Comparison of ENCODE assay signal across 37 cellular contexts in genomic region chr12:54649825-54650224, GRCh38. TPM values are rescaled to one million over a fixed set of nuclear protein-coding genes. Genes with fewer than 3 reads are reported as not detected.
"Had no signal": no experiment of that assay in that cellular context is flagged by ENCODE, and none has a peak within 500 bp of the region (broad histone marks: within the 10 kb centered on the region; RNA-seq: fewer than 3 reads in every experiment).

No MANE protein-coding gene starts in this region.

- ATAC-seq: activated CD8-positive, alpha-beta memory T cell treated with anti-CD3 and anti-CD28 coated beads, Interleukin-2, amount 10 ng/mL, durations not matched to agents 7 days and 5 days; activated CD8-positive, alpha-beta T cell treated with anti-CD3 and anti-CD28 coated beads, Interleukin-2, amount 10 ng/mL, durations not matched to agents 7 days and 5 days; body of pancreas had no signal

- H3K9me3 Mint-ChIP-seq: activated B cell treated with CpG ODN at 0.5 μM for 24 hours; activated CD4-positive, alpha-beta memory T cell treated with anti-CD3 and anti-CD28 coated beads, Interleukin-2, amount 10 ng/mL, durations not matched to agents 7 days and 5 days; activated CD4-positive, alpha-beta T cell treated with anti-CD3 and anti-CD28 coated beads, Interleukin-2, amount 10 ng/mL, durations not matched to agents 24 days and 14 days; activated naive CD4-positive, alpha-beta T cell treated with anti-CD3 and anti-CD28 coated beads, Interleukin-2, amount 10 ng/mL, durations not matched to agents 7 days and 5 days; activated naive CD4-positive, alpha-beta T cell treated with anti-CD3 and anti-CD28 coated beads, Interleukin-2, amount 50 U/mL, for 72 hours; activated naive CD8-positive, alpha-beta T cell treated with anti-CD3 and anti-CD28 coated beads for 36 hours; activated T-cell treated with anti-CD3 and anti-CD28 coated beads, Interleukin-2, amount 50 U/mL, for 24 hours; activated T-helper 2 cell treated with anti-CD3 and anti-CD28 coated beads, Interferon-gamma antibody, Interleukin-2, Interleukin-4, amounts not matched to agents 10 μg/mL and 5 μg/mL and 100 μg/mL, durations not matched to agents 14 hours and 24 hours and 36 hours; central memory CD8-positive, alpha-beta T cell; T-helper 1 cell treated with Interleukin-12 subunit alpha and Interleukin-12 subunit beta and Interleukin-4 antibody, amounts not matched to agents 30 μg/mL and 1 μg/mL, for 36 hours; T-helper 2 cell treated with Interferon-gamma antibody and Interleukin-4, amounts not matched to agents 5 μg/mL and 100 μg/mL, for 36 hours had no signal

- FAIRE-seq: astrocyte, TTC549 had no signal

- H3K27ac ChIP-seq: adrenal gland, body of pancreas, brain microvascular endothelial cell, breast epithelium, cardiac muscle cell, VCaP had no signal

- H3K36me3 Mint-ChIP-seq: activated CD8-positive, alpha-beta memory T cell treated with anti-CD3 and anti-CD28 coated beads, Interleukin-2, amount 10 ng/mL, durations not matched to agents 7 days and 5 days; activated naive CD4-positive, alpha-beta T cell treated with anti-CD3 and anti-CD28 coated beads, Interleukin-2, amount 10 ng/mL, durations not matched to agents 7 days and 5 days; activated naive CD4-positive, alpha-beta T cell treated with anti-CD3 and anti-CD28 coated beads, Interleukin-2, amount 50 U/mL, for 72 hours; activated naive CD8-positive, alpha-beta T cell treated with anti-CD3 and anti-CD28 coated beads for 36 hours had no signal

- H3K9me3 ChIP-seq: adrenal gland, body of pancreas, breast epithelium had no signal

- H3K27me3 ChIP-seq: adrenal gland, body of pancreas, brain microvascular endothelial cell, cardiac muscle cell had no signal

- H3K4me3 Mint-ChIP-seq: activated B cell treated with CpG ODN at 0.5 μM for 24 hours; activated CD4-positive, alpha-beta memory T cell treated with anti-CD3 and anti-CD28 coated beads, Interleukin-2, amount 10 ng/mL, durations not matched to agents 7 days and 5 days; activated CD4-positive, alpha-beta T cell treated with anti-CD3 and anti-CD28 coated beads, Interleukin-2, amount 10 ng/mL, durations not matched to agents 24 days and 14 days; activated CD8-positive, alpha-beta memory T cell treated with anti-CD3 and anti-CD28 coated beads, Interleukin-2, amount 10 ng/mL, durations not matched to agents 7 days and 5 days; activated CD8-positive, alpha-beta T cell treated with anti-CD3 and anti-CD28 coated beads, Interleukin-2, amount 10 ng/mL, durations not matched to agents 7 days and 5 days; activated naive CD4-positive, alpha-beta T cell treated with anti-CD3 and anti-CD28 coated beads, Interleukin-2, amount 10 ng/mL, durations not matched to agents 7 days and 5 days; activated naive CD8-positive, alpha-beta T cell treated with anti-CD3 and anti-CD28 coated beads for 36 hours; activated T-cell treated with anti-CD3 and anti-CD28 coated beads, Interleukin-2, amount 50 U/mL, for 24 hours; central memory CD8-positive, alpha-beta T cell; T-helper 1 cell treated with Interleukin-12 subunit alpha and Interleukin-12 subunit beta and Interleukin-4 antibody, amounts not matched to agents 30 μg/mL and 1 μg/mL, for 36 hours; T-helper 2 cell treated with Interferon-gamma antibody and Interleukin-4, amounts not matched to agents 5 μg/mL and 100 μg/mL, for 36 hours had no signal

- H3K27ac Mint-ChIP-seq: activated B cell treated with CpG ODN at 0.5 μM for 24 hours; activated CD4-positive, alpha-beta memory T cell treated with anti-CD3 and anti-CD28 coated beads, Interleukin-2, amount 10 ng/mL, durations not matched to agents 7 days and 5 days; activated CD4-positive, alpha-beta T cell treated with anti-CD3 and anti-CD28 coated beads, Interleukin-2, amount 10 ng/mL, durations not matched to agents 24 days and 14 days; activated CD8-positive, alpha-beta memory T cell treated with anti-CD3 and anti-CD28 coated beads, Interleukin-2, amount 10 ng/mL, durations not matched to agents 7 days and 5 days; activated CD8-positive, alpha-beta T cell treated with anti-CD3 and anti-CD28 coated beads, Interleukin-2, amount 10 ng/mL, durations not matched to agents 7 days and 5 days; activated naive CD4-positive, alpha-beta T cell treated with anti-CD3 and anti-CD28 coated beads, Interleukin-2, amount 10 ng/mL, durations not matched to agents 7 days and 5 days; activated naive CD4-positive, alpha-beta T cell treated with anti-CD3 and anti-CD28 coated beads, Interleukin-2, amount 50 U/mL, for 72 hours; activated naive CD8-positive, alpha-beta T cell treated with anti-CD3 and anti-CD28 coated beads for 36 hours; activated T-cell treated with anti-CD3 and anti-CD28 coated beads, Interleukin-2, amount 50 U/mL, for 24 hours; activated T-helper 2 cell treated with anti-CD3 and anti-CD28 coated beads, Interferon-gamma antibody, Interleukin-2, Interleukin-4, amounts not matched to agents 10 μg/mL and 5 μg/mL and 100 μg/mL, durations not matched to agents 14 hours and 24 hours and 36 hours; T-helper 1 cell treated with Interleukin-12 subunit alpha and Interleukin-12 subunit beta and Interleukin-4 antibody, amounts not matched to agents 30 μg/mL and 1 μg/mL, for 36 hours; T-helper 2 cell treated with Interferon-gamma antibody and Interleukin-4, amounts not matched to agents 5 μg/mL and 100 μg/mL, for 36 hours had no signal

- H3K4me1 Mint-ChIP-seq: activated B cell treated with CpG ODN at 0.5 μM for 24 hours; activated CD4-positive, alpha-beta memory T cell treated with anti-CD3 and anti-CD28 coated beads, Interleukin-2, amount 10 ng/mL, durations not matched to agents 7 days and 5 days; activated CD4-positive, alpha-beta T cell treated with anti-CD3 and anti-CD28 coated beads, Interleukin-2, amount 10 ng/mL, durations not matched to agents 24 days and 14 days; activated CD8-positive, alpha-beta memory T cell treated with anti-CD3 and anti-CD28 coated beads, Interleukin-2, amount 10 ng/mL, durations not matched to agents 7 days and 5 days; activated naive CD4-positive, alpha-beta T cell treated with anti-CD3 and anti-CD28 coated beads, Interleukin-2, amount 10 ng/mL, durations not matched to agents 7 days and 5 days; central memory CD8-positive, alpha-beta T cell had no signal

- H3K4me1 ChIP-seq: adrenal gland, body of pancreas, breast epithelium had no signal

- H3K36me3 ChIP-seq: adrenal gland, brain microvascular endothelial cell, breast epithelium, cardiac muscle cell had no signal

- H3K4me3 ChIP-seq: adrenal gland, body of pancreas, breast epithelium, cardiac muscle cell had no signal

- DNase-seq: activated B cell treated with CpG ODN at 0.5 μM for 24 hours; activated CD4-positive, alpha-beta memory T cell treated with anti-CD3 and anti-CD28 coated beads, Interleukin-2, amount 10 ng/mL, durations not matched to agents 7 days and 5 days; activated CD4-positive, alpha-beta T cell treated with anti-CD3 and anti-CD28 coated beads for 4 hours; activated CD4-positive, alpha-beta T cell treated with anti-CD3 and anti-CD28 coated beads, Interleukin-2, amount 10 ng/mL, durations not matched to agents 24 days and 14 days; activated CD4-positive, alpha-beta T cell treated with anti-CD3 and anti-CD28 coated beads, Interleukin-2, amount 50 U/mL, for 48 hours; activated CD4-positive, CD25-positive, alpha-beta regulatory T cell treated with anti-CD3 and anti-CD28 coated beads, Interleukin-2, amount 50 U/mL, for 72 hours; activated CD8-positive, alpha-beta memory T cell treated with anti-CD3 and anti-CD28 coated beads for 24 hours; activated CD8-positive, alpha-beta memory T cell treated with anti-CD3 and anti-CD28 coated beads, Interleukin-2, amount 10 ng/mL, durations not matched to agents 7 days and 5 days; activated CD8-positive, alpha-beta memory T cell treated with anti-CD3 and anti-CD28 coated beads, Interleukin-2, amount 50 U/mL, for 48 hours; activated CD8-positive, alpha-beta T cell treated with anti-CD3 and anti-CD28 coated beads, Interleukin-2, amount 10 ng/mL, durations not matched to agents 7 days and 5 days; activated effector memory CD4-positive, alpha-beta T cell treated with Interleukin-2 at 50 U/mL for 16 hours; activated gamma-delta T cell; activated naive CD4-positive, alpha-beta T cell treated with anti-CD3 and anti-CD28 coated beads, Interleukin-2, amount 10 ng/mL, durations not matched to agents 7 days and 5 days; activated naive CD4-positive, alpha-beta T cell treated with Interleukin-2 at 50 U/mL for 16 hours; activated naive CD8-positive, alpha-beta T cell treated with anti-CD3 and anti-CD28 coated beads for 36 hours; activated T-cell treated with anti-CD3 and anti-CD28 coated beads, Interleukin-2, amount 50 U/mL, for 24 hours; activated T-cell treated with anti-CD3 and anti-CD28 coated beads, Interleukin-2, amount 50 U/mL, for 48 hours; adrenal gland; amniotic stem cell; aorta; body of pancreas; brain microvascular endothelial cell; cerebellar nuclear complex; T-helper 1 cell; T-helper 2 cell; T-helper 9 cell had no signal

RNA-seq across cellular contexts. Expression of gene DCD, which starts 1.7 kb away (rescaled TPM):
- total RNA-seq: activated B cell treated with CpG ODN at 0.5 μM for 24 hours; activated CD4-positive, alpha-beta memory T cell treated with anti-CD3 and anti-CD28 coated beads, Interleukin-2, amount 10 ng/mL, durations not matched to agents 7 days and 5 days; activated CD4-positive, alpha-beta T cell treated with anti-CD3 and anti-CD28 coated beads, Interleukin-2, amount 10 ng/mL, durations not matched to agents 24 days and 14 days; activated CD8-positive, alpha-beta memory T cell treated with anti-CD3 and anti-CD28 coated beads, Interleukin-2, amount 10 ng/mL, durations not matched to agents 7 days and 5 days; activated CD8-positive, alpha-beta T cell treated with anti-CD3 and anti-CD28 coated beads, Interleukin-2, amount 10 ng/mL, durations not matched to agents 7 days and 5 days; activated naive CD4-positive, alpha-beta T cell treated with anti-CD3 and anti-CD28 coated beads, Interleukin-2, amount 50 U/mL, for 72 hours; activated naive CD8-positive, alpha-beta T cell treated with anti-CD3 and anti-CD28 coated beads for 36 hours; activated T-helper 2 cell treated with anti-CD3 and anti-CD28 coated beads, Interferon-gamma antibody, Interleukin-2, Interleukin-4, amounts not matched to agents 10 μg/mL and 5 μg/mL and 100 μg/mL, durations not matched to agents 14 hours and 24 hours and 36 hours; adrenal gland; aorta; astrocyte; body of pancreas; breast epithelium; cardiac muscle cell; chondrocyte had no signal
- polyA plus RNA-seq: adrenal gland, aorta had no signal

RNA-seq across cellular contexts. Expression of gene LACRT, which starts 15.1 kb away (rescaled TPM):
- total RNA-seq: activated B cell treated with CpG ODN at 0.5 μM for 24 hours; activated CD4-positive, alpha-beta memory T cell treated with anti-CD3 and anti-CD28 coated beads, Interleukin-2, amount 10 ng/mL, durations not matched to agents 7 days and 5 days; activated CD4-positive, alpha-beta T cell treated with anti-CD3 and anti-CD28 coated beads, Interleukin-2, amount 10 ng/mL, durations not matched to agents 24 days and 14 days; activated CD8-positive, alpha-beta memory T cell treated with anti-CD3 and anti-CD28 coated beads, Interleukin-2, amount 10 ng/mL, durations not matched to agents 7 days and 5 days; activated CD8-positive, alpha-beta T cell treated with anti-CD3 and anti-CD28 coated beads, Interleukin-2, amount 10 ng/mL, durations not matched to agents 7 days and 5 days; activated naive CD4-positive, alpha-beta T cell treated with anti-CD3 and anti-CD28 coated beads, Interleukin-2, amount 50 U/mL, for 72 hours; activated naive CD8-positive, alpha-beta T cell treated with anti-CD3 and anti-CD28 coated beads for 36 hours; activated T-helper 2 cell treated with anti-CD3 and anti-CD28 coated beads, Interferon-gamma antibody, Interleukin-2, Interleukin-4, amounts not matched to agents 10 μg/mL and 5 μg/mL and 100 μg/mL, durations not matched to agents 14 hours and 24 hours and 36 hours; adrenal gland; aorta; astrocyte; body of pancreas; breast epithelium; cardiac muscle cell; chondrocyte had no signal
- polyA plus RNA-seq: adrenal gland, aorta, cardiac muscle cell had no signal
